ENCODE assay signal across 19 cellular contexts in genomic region chr1:64701886-64702285, GRCh38.
"Had no signal": no experiment of that assay in that cellular context is flagged by ENCODE, and none has a peak within 500 bp of the region (broad histone marks: within the 10 kb centered on the region; RNA-seq: fewer than 3 reads in every experiment).

No MANE protein-coding gene starts in this region.

- H3K4me3 Mint-ChIP-seq: activated naive CD4-positive, alpha-beta T cell treated with anti-CD3 and anti-CD28 coated beads, Interleukin-2, amount 50 U/mL, for 24 hours; central memory CD8-positive, alpha-beta T cell; natural killer cell; stimulated activated naive CD8-positive, alpha-beta T cell treated with anti-CD3 and anti-CD28 coated beads, Interleukin-15, Interleukin-2, amounts not matched to agents 100 ng/mL and 50 ng/mL, for 24 hours had no signal

- H3K9me3 Mint-ChIP-seq: activated naive CD4-positive, alpha-beta T cell treated with anti-CD3 and anti-CD28 coated beads, Interleukin-2, amount 50 U/mL, for 24 hours; central memory CD8-positive, alpha-beta T cell; natural killer cell; stimulated activated naive CD8-positive, alpha-beta T cell treated with anti-CD3 and anti-CD28 coated beads, Interleukin-15, Interleukin-2, amounts not matched to agents 100 ng/mL and 50 ng/mL, for 24 hours had no signal

- H3K27ac Mint-ChIP-seq: activated naive CD4-positive, alpha-beta T cell treated with anti-CD3 and anti-CD28 coated beads, Interleukin-2, amount 50 U/mL, for 24 hours; natural killer cell; stimulated activated naive CD8-positive, alpha-beta T cell treated with anti-CD3 and anti-CD28 coated beads, Interleukin-15, Interleukin-2, amounts not matched to agents 100 ng/mL and 50 ng/mL, for 24 hours had no signal

- H3K4me1 ChIP-seq: colonic mucosa, esophagus muscularis mucosa, left lung, prostate gland, thyroid gland, upper lobe of right lung had no signal

- H3K4me1 Mint-ChIP-seq: activated naive CD4-positive, alpha-beta T cell treated with anti-CD3 and anti-CD28 coated beads, Interleukin-2, amount 50 U/mL, for 24 hours; central memory CD8-positive, alpha-beta T cell; natural killer cell had no signal

- H3K27me3 ChIP-seq: brain microvascular endothelial cell, colonic mucosa, dorsolateral prefrontal cortex, esophagus muscularis mucosa, left lung, thyroid gland, upper lobe of right lung had no signal

- ATAC-seq: activated CD4-positive, CD25-positive, alpha-beta regulatory T cell treated with anti-CD3 and anti-CD28 coated beads, Interleukin-2, amount 50 U/mL, for 24 hours; left lung; natural killer cell; upper lobe of right lung had no signal

- H3K9me3 ChIP-seq: colonic mucosa, esophagus muscularis mucosa, left lung, prostate gland, thyroid gland, upper lobe of right lung had no signal

- DNase-seq: activated gamma-delta T cell treated with Interleukin-2 at 50 U/mL for 16 hours; activated T-cell treated with anti-CD3 and anti-CD28 coated beads, Interleukin-2, amount 50 U/mL, for 1 hour; aorta; brain microvascular endothelial cell; colonic mucosa; dorsolateral prefrontal cortex; left lung; midbrain; natural killer cell; stimulated activated CD4-positive, alpha-beta T cell treated with anti-CD3 and anti-CD28 coated beads, Interleukin-12 subunit alpha, Interleukin-12 subunit beta, amount 100 ng/mL, for 4 hours; substantia nigra; thyroid gland; upper lobe of right lung had no signal

- H3K36me3 ChIP-seq: brain microvascular endothelial cell, colonic mucosa, esophagus muscularis mucosa, left lung, prostate gland, thyroid gland, upper lobe of right lung had no signal

- H3K27ac ChIP-seq: brain microvascular endothelial cell, colonic mucosa, dorsolateral prefrontal cortex, esophagus muscularis mucosa, left lung, prostate gland, thyroid gland, upper lobe of right lung had no signal

- H3K36me3 Mint-ChIP-seq: activated naive CD4-positive, alpha-beta T cell treated with anti-CD3 and anti-CD28 coated beads, Interleukin-2, amount 50 U/mL, for 24 hours; natural killer cell had no signal

- H3K4me3 ChIP-seq: colonic mucosa, dorsolateral prefrontal cortex, esophagus muscularis mucosa, left lung, prostate gland, thyroid gland, upper lobe of right lung had no signal
